Comparison of ENCODE assay signal across 27 cellular contexts in the genomic region with DNA sequence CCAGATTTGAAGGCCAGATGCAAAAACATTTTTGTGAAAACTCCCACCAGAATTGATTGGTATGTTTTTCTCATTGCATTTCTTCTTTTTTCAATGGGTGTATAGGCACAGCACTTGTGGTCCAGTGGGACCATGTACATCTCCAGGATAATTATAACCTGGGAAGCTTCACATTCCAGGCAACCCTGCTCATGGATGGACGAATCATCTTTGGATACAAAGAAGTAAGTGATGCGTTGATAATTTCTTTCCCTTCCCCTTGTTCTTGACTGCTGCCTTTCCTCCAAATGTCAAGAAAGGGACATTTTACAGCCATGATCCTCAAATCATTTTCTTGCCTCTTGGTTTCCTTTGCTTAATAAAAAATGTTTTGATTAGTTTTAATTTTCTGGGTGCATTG.
DNase-seq lines count a peak whose midpoint lies in the region; ATAC-seq and TF ChIP-seq lines count a peak whose summit lies in the region.
"Had no signal": no experiment of that assay in that cellular context is flagged by ENCODE, and none has a peak within 500 bp of the region (broad histone marks: within the 10 kb centered on the region; RNA-seq: fewer than 3 reads in every experiment).

No MANE protein-coding gene starts in this region.

- no TSS peak for BruUV-seq in A673 (replicated peaks; lab: Mats Ljungman, UMichigan)

- no peak overlapping the region for H2AK5ac ChIP-seq in neuronal stem cell (ENCODE audit: low read depth, low read length)
- no peak overlapping the region for H2AK5ac ChIP-seq in H9 (ENCODE audit: insufficient read length, low read length)

- H3K4ac ChIP-seq in neuronal stem cell (ENCODE audit: low read length) (no peak overlapping the region), H9 (ENCODE audit: low read depth, low read length) (no peak overlapping the region)

- H3K9me3 Mint-ChIP-seq in osteocyte (ENCODE audit: unreplicated experiment) (no peaks in the 10 kb centered on the region), H9 (no peaks in the 10 kb centered on the region)

- H3K4me3 Mint-ChIP-seq in osteocyte (ENCODE audit: unreplicated experiment) (no peak overlapping the region), H9 (no peak overlapping the region)
- H3K4me3 Mint-ChIP-seq: CD4-positive, alpha-beta memory T cell had no signal

- H3K56ac ChIP-seq in H9 (ENCODE audit: insufficient read length, low read depth, low read length), result no peak overlapping the region

- no peaks in the 10 kb centered on the region for H3K23me2 ChIP-seq in H9 (ENCODE audit: insufficient read length, low read depth, low read length, poor library complexity, severe bottlenecking)

- H4K8ac ChIP-seq in neuronal stem cell (ENCODE audit: low read depth, low read length) (no peak overlapping the region), H9 (replicated peaks; ENCODE audit: insufficient read length, low read depth, low read length) (no peak overlapping the region)

- intact Hi-C loops in A673 (cut with micrococcal nuclease; ENCODE audit: unreplicated experiment), result loop anchor here (2.0 to 10.0 kb wide), 3 partner anchors 133 to 333 kb away; partner anchors contain the start of gene PLXDC2

- peak; percentile 28 for ATAC-seq in foreskin keratinocyte
- ATAC-seq: K562, Panc1 had no signal

- no peak overlapping the region for H3K9ac ChIP-seq in neuronal stem cell (ENCODE audit: low read depth, low read length, poor library complexity)
- H3K9ac ChIP-seq in H9 (ENCODE audit: extremely low read depth, insufficient read length, low read length), result no peak overlapping the region
- H3K9ac ChIP-seq: SK-N-SH had no signal

- no peak overlapping the region for H2BK20ac ChIP-seq in H9 (ENCODE audit: low read depth, low read length, poor library complexity, severe bottlenecking)

- H3T11ph ChIP-seq in H9 (ENCODE audit: low read length), result no peak overlapping the region

- no peak overlapping the region for H2BK5ac ChIP-seq in neuronal stem cell (ENCODE audit: low read length)
- H2BK5ac ChIP-seq in H9 (ENCODE audit: insufficient read length, low read length), result no peak overlapping the region

- H3K14ac ChIP-seq in neuronal stem cell (ENCODE audit: low read length), result no peak overlapping the region
- H3K14ac ChIP-seq in H9 (ENCODE audit: insufficient read depth, low read length), result no peak overlapping the region

- H3K27ac Mint-ChIP-seq in osteocyte (ENCODE audit: unreplicated experiment) (no peak overlapping the region), H9 (peak overlapping the region in 1 of 3 experiments; percentile 30; a peak in 2 of 7 replicates)
- H3K27ac Mint-ChIP-seq: CD4-positive, alpha-beta memory T cell had no signal

- H4K5ac ChIP-seq in H9 (ENCODE audit: insufficient read length, low read depth, low read length), result no peak overlapping the region

- H3K36me3 ChIP-seq in A673 (ENCODE audit: insufficient read depth, low read length, poor library complexity, severe bottlenecking), result no peaks in the 10 kb centered on the region
- H3K36me3 ChIP-seq in neuronal stem cell (replicated peaks in 1 of 2; ENCODE audit: control insufficient read depth in 2 of 2, insufficient read depth in 2 of 2, low read length in 2 of 2), result no peaks in the 10 kb centered on the region

- no CpG with 5 or more reads among the region's 2 CpGs for WGBS in neuronal stem cell (ENCODE audit: extremely low coverage in 2 of 2, insufficient read length in 2 of 2, insufficient replicate concordance in 1 of 2), 2 donors
- no CpG with 5 or more reads among the region's 2 CpGs for WGBS in H9 (ENCODE audit: extremely low coverage, insufficient read length, low lambda C conversion rate)

- H3K27me3 Mint-ChIP-seq in osteocyte (ENCODE audit: unreplicated experiment) (no peaks in the 10 kb centered on the region), H9 (ENCODE audit: low read depth) (no peaks in the 10 kb centered on the region)
- H3K27me3 Mint-ChIP-seq: CD4-positive, alpha-beta memory T cell had no signal

- H3K4me1 ChIP-seq in A673 (ENCODE audit: insufficient read depth, low read length, poor library complexity, severe bottlenecking) (peaks cover 42% of the 10 kb centered on the region), foreskin keratinocyte (no peaks in the 10 kb centered on the region), neuronal stem cell (ENCODE audit: control insufficient read depth in 2 of 2, insufficient read depth in 1 of 2, low read depth in 1 of 2, low read length in 2 of 2) (peaks cover 0 to 13% of the 10 kb centered on the region in 2 donors), H9 (ENCODE audit: insufficient read depth, low read length) (no peaks in the 10 kb centered on the region; the same call in 1 of the 2 replicates)

- H2BK12ac ChIP-seq in neuronal stem cell (ENCODE audit: low read length) (no peak overlapping the region), H9 (ENCODE audit: insufficient read length, low read depth, low read length) (no peak overlapping the region)

- no peaks in the 10 kb centered on the region for H3K4me1 Mint-ChIP-seq in osteocyte (ENCODE audit: unreplicated experiment)
- H3K4me1 Mint-ChIP-seq in H9, result peaks cover 14 to 15% of the 10 kb centered on the region in 2 experiments
- H3K4me1 Mint-ChIP-seq: CD4-positive, alpha-beta memory T cell had no signal

- CTCF ChIA-PET in A673 (lab: Charles Lee), result no interaction called here

- H3K27ac ChIP-seq in A673 (ENCODE audit: low read depth, low read length, poor library complexity, severe bottlenecking), result peak overlapping the region; percentile 74
- no peak overlapping the region for H3K27ac ChIP-seq in foreskin keratinocyte
- H3K27ac ChIP-seq in neuronal stem cell (replicated peaks; ENCODE audit: low read length), result no peak overlapping the region
- no peak overlapping the region for H3K27ac ChIP-seq in H9 (ENCODE audit: insufficient read length, low read depth, low read length)

- no peak overlapping the region for H4K91ac ChIP-seq in neuronal stem cell (ENCODE audit: low read depth, low read length, poor library complexity)
- H4K91ac ChIP-seq in H9 (ENCODE audit: insufficient read length, low read depth, low read length), result no peak overlapping the region

- H3K36me3 Mint-ChIP-seq in osteocyte (ENCODE audit: unreplicated experiment) (peaks cover 2% of the 10 kb centered on the region), H9 (ENCODE audit: insufficient read depth in 1 of 3, low read depth in 3 of 3) (peaks cover 0 to 9% (median 2%) of the 10 kb centered on the region in 3 experiments; a peak in 4 of 7 replicates)
- H3K36me3 Mint-ChIP-seq: CD4-positive, alpha-beta memory T cell had no signal

- H2BK15ac ChIP-seq in neuronal stem cell (ENCODE audit: low read length), result no peak overlapping the region
- H2BK15ac ChIP-seq in H9 (ENCODE audit: low read depth, low read length), result no peak overlapping the region

- H3K79me1 ChIP-seq in neuronal stem cell (ENCODE audit: low read depth, low read length), result no peaks in the 10 kb centered on the region
- no peaks in the 10 kb centered on the region for H3K79me1 ChIP-seq in H9 (ENCODE audit: insufficient read depth, low read depth, low read length, poor library complexity, severe bottlenecking)

- peak; percentile 52 for DNase-seq in A673 (ENCODE audit: low spot score)
- DNase-seq in NCI-H226, result peak; percentile 60
- peak in 1 of 2 donors; percentile 6 for DNase-seq in foreskin keratinocyte
- DNase-seq in neuronal stem cell (ENCODE audit: low spot score), result peak; percentile 53
- DNase-seq in effector CD8-positive, alpha-beta T cell (lab: John Stamatoyannopoulos, UW), result no peak
- no peak for DNase-seq in osteocyte (ENCODE audit: extremely low spot score, unreplicated experiment)
- DNase-seq in putamen (ENCODE audit: low spot score), result no peak
- no peak for DNase-seq in H9
- DNase-seq: C1 segment of cervical spinal cord; CD4-positive, alpha-beta memory T cell; COR-L47; DMS 273 treated with DMSO at 0.1 percent for 48 hours; DND-41; H7; Kasumi-1; MV-4-11; NCI-H1105; NCI-H1436 treated with DMSO at 0.1 percent for 48 hours; NCI-H187 treated with DMSO at 0.1 percent for 48 hours; NCI-H2107; NCI-H446 treated with DMSO at 0.1 percent for 48 hours; NCI-H526; SHP77 treated with DMSO at 0.1 percent for 48 hours; SK-N-SH; SW 1271 had no signal

- H3K9me3 ChIP-seq in A673 (ENCODE audit: low read depth, low read length, poor library complexity, severe bottlenecking) (no peaks in the 10 kb centered on the region), neuronal stem cell (replicated peaks in 1 of 2; ENCODE audit: control insufficient read depth in 2 of 2, insufficient read depth in 1 of 2, low read depth in 1 of 2, low read length in 2 of 2) (no peaks in the 10 kb centered on the region), H9 (ENCODE audit: control insufficient read depth, low read depth, low read length) (no peaks in the 10 kb centered on the region)
- H3K9me3 ChIP-seq: SK-N-SH had no signal

- POLR2A ChIA-PET in A673 (lab: Charles Lee; ENCODE audit: low non-redundant PET), result interaction anchor here (0.7 kb wide), 1 partner anchor 423 kb away, joined by 5 read pairs; no protein-coding TSS in a partner anchor

- H2AFZ ChIP-seq in neuronal stem cell (ENCODE audit: low read length) (no peak overlapping the region), H9 (ENCODE audit: low read length) (no peak overlapping the region)

- H3K18ac ChIP-seq in neuronal stem cell (ENCODE audit: low read length) (no peak overlapping the region), H9 (ENCODE audit: insufficient read length, low read depth, low read length) (no peak overlapping the region)

- TF ChIP-seq CTCF in A673 (conservative IDR thresholded peaks at IDR 0.05; ENCODE audit: low read depth, low read length) (no peak), foreskin keratinocyte (conservative IDR thresholded peaks at IDR 0.05) (no peak), osteocyte (IDR thresholded peaks at IDR 0.05) (no peak), H9 (conservative IDR thresholded peaks at IDR 0.05) (no peak)

- no peaks in the 10 kb centered on the region for H4K20me1 ChIP-seq in H9 (ENCODE audit: control insufficient read depth, insufficient read depth, insufficient read length)

- H3K27me3 ChIP-seq in A673 (replicated peaks; ENCODE audit: insufficient read depth, low read depth, low read length, poor library complexity), result no peaks in the 10 kb centered on the region
- H3K27me3 ChIP-seq in foreskin keratinocyte, result no peaks in the 10 kb centered on the region
- no peaks in the 10 kb centered on the region for H3K27me3 ChIP-seq in neuronal stem cell (ENCODE audit: control insufficient read depth in 3 of 3, insufficient read depth in 3 of 3, low read depth in 1 of 3, low read length in 3 of 3)
- no peaks in the 10 kb centered on the region for H3K27me3 ChIP-seq in H9 (ENCODE audit: insufficient read depth, low read length)

- H3K23ac ChIP-seq in neuronal stem cell (ENCODE audit: low read depth, low read length, poor library complexity) (no peak overlapping the region), H9 (ENCODE audit: insufficient read length, low read depth, low read length) (no peak overlapping the region)

- H3K79me2 ChIP-seq in H9 (ENCODE audit: insufficient read depth, low read length), result no peaks in the 10 kb centered on the region

- H3K4me3 ChIP-seq in A673 (ENCODE audit: low read depth, low read length, poor library complexity, severe bottlenecking), result no peak overlapping the region
- H3K4me3 ChIP-seq in neuronal stem cell (ENCODE audit: low read length in 2 of 2), result no peak overlapping the region
- H3K4me3 ChIP-seq: K562 had no signal

- H3K4me2 ChIP-seq in neuronal stem cell (ENCODE audit: insufficient read depth, low read length, poor library complexity, severe bottlenecking) (no peak overlapping the region), H9 (ENCODE audit: insufficient read depth, insufficient read length, low read length) (no peak overlapping the region)
- H3K4me2 ChIP-seq: SK-N-SH had no signal

- H2BK120ac ChIP-seq in neuronal stem cell (ENCODE audit: low read depth, low read length), result no peak overlapping the region
- no peak overlapping the region for H2BK120ac ChIP-seq in H9 (ENCODE audit: low read depth, low read length, poor library complexity, severe bottlenecking)

Comparison
In these comparisons a context has a peak if more than half of its experiments do, and no peak if none do; other contexts are left out.
1. DNase-seq: peak in A673 (single experiment), NCI-H226 (single experiment) and neuronal stem cell (single experiment); none in effector CD8-positive, alpha-beta T cell (single experiment), osteocyte (single experiment), putamen (single experiment) and H9 (single experiment).